ENCODE assay signal across 18 cellular contexts in genomic region chr16:81061307-81061640, GRCh38. TPM values are rescaled to one million over a fixed set of nuclear protein-coding genes. Genes with fewer than 3 reads are reported as not detected.
DNase-seq lines count a peak whose midpoint lies in the region; ATAC-seq and TF ChIP-seq lines count a peak whose summit lies in the region.
"Had no signal": no experiment of that assay in that cellular context is flagged by ENCODE, and none has a peak within 500 bp of the region (broad histone marks: within the 10 kb centered on the region; RNA-seq: fewer than 3 reads in every experiment).

No MANE protein-coding gene starts in this region.

- no peak overlapping the region for H3K27ac ChIP-seq in GM23338 (ENCODE audit: low read depth)

- no peaks in the 10 kb centered on the region; the same call in 2 of the 3 replicates for H3K36me3 Mint-ChIP-seq in GM23338 (ENCODE audit: low read depth)
- no peaks in the 10 kb centered on the region for H3K36me3 Mint-ChIP-seq in WTC11
- no peaks in the 10 kb centered on the region for H3K36me3 Mint-ChIP-seq in glutamatergic neuron (ENCODE audit: unreplicated experiment)
- H3K36me3 Mint-ChIP-seq in activated T-helper 2 cell treated with anti-CD3 and anti-CD28 coated beads, Interferon-gamma antibody, Interleukin-2, Interleukin-4, amounts not matched to agents 10 μg/mL and 5 μg/mL and 100 μg/mL, durations not matched to agents 14 hours and 24 hours and 36 hours (ENCODE audit: low read depth) = no peaks in the 10 kb centered on the region
- H3K36me3 Mint-ChIP-seq: CD14-positive monocyte; CD4-positive, alpha-beta memory T cell had no signal

- H4K20me1 ChIP-seq in GM23338 (replicated peaks; ENCODE audit: insufficient read depth) = no peaks in the 10 kb centered on the region

- H3K9me3 Mint-ChIP-seq in GM23338 (no peaks in the 10 kb centered on the region), WTC11 (no peaks in the 10 kb centered on the region), glutamatergic neuron (ENCODE audit: unreplicated experiment) (peaks cover 4% of the 10 kb centered on the region)
- no peaks in the 10 kb centered on the region for H3K9me3 Mint-ChIP-seq in activated T-helper 2 cell treated with anti-CD3 and anti-CD28 coated beads, Interferon-gamma antibody, Interleukin-2, Interleukin-4, amounts not matched to agents 10 μg/mL and 5 μg/mL and 100 μg/mL, durations not matched to agents 14 hours and 24 hours and 36 hours
- H3K9me3 Mint-ChIP-seq: CD14-positive monocyte; CD4-positive, alpha-beta memory T cell; IgD-negative memory B cell had no signal

- H3K9me2 ChIP-seq in GM23338 (ENCODE audit: insufficient read depth) = no peaks in the 10 kb centered on the region

- H3K4me3 Mint-ChIP-seq in GM23338 = no peak overlapping the region
- no peak overlapping the region for H3K4me3 Mint-ChIP-seq in WTC11
- H3K4me3 Mint-ChIP-seq in glutamatergic neuron (ENCODE audit: unreplicated experiment) = peak overlapping the region; percentile 84
- H3K4me3 Mint-ChIP-seq in activated T-helper 2 cell treated with anti-CD3 and anti-CD28 coated beads, Interferon-gamma antibody, Interleukin-2, Interleukin-4, amounts not matched to agents 10 μg/mL and 5 μg/mL and 100 μg/mL, durations not matched to agents 14 hours and 24 hours and 36 hours (ENCODE audit: low read depth) = no peak overlapping the region
- H3K4me3 Mint-ChIP-seq: CD14-positive monocyte; CD4-positive, alpha-beta memory T cell; IgD-negative memory B cell had no signal

- 0 out of 2 replicates have a peak, but pooled peaks cover 3% of the 10 kb centered on the region for H3F3A ChIP-seq in GM23338 (replicated peaks; ENCODE audit: low read depth)

- 0 out of 2 replicates have a peak overlapping the region, but pooled peaks have one; percentile 66 for H3K4me2 ChIP-seq in GM23338

- peak overlapping the region; percentile 85 for H2AFZ ChIP-seq in GM23338

- no peaks in the 10 kb centered on the region for H3K27me3 ChIP-seq in GM23338 (ENCODE audit: insufficient read depth)
- H3K27me3 ChIP-seq: BE2C had no signal

- no peak for TF ChIP-seq CTCF in GM23338 (conservative IDR thresholded peaks at IDR 0.05; ENCODE audit: low read depth in 2 of 2)
- no peak for TF ChIP-seq CTCF in WTC11 (IDR thresholded peaks at IDR 0.05)
- no peak for TF ChIP-seq CTCF in glutamatergic neuron (IDR thresholded peaks at IDR 0.05; ENCODE audit: partially characterized antibody, unreplicated experiment)

- CTCF ChIA-PET in WTC11 (lab: Charles Lee) = no interaction called here

- intact Hi-C loops in activated T-helper 2 cell treated with anti-CD3 and anti-CD28 coated beads, Interferon-gamma antibody, Interleukin-2, Interleukin-4, amounts not matched to agents 10 μg/mL and 5 μg/mL and 100 μg/mL, durations not matched to agents 14 hours and 24 hours and 36 hours (cut with micrococcal nuclease) = no loop called here
- intact Hi-C loops in left colon (cut with DNase I, micrococcal nuclease) = no loop called here

- H3K27me3 Mint-ChIP-seq in GM23338 (ENCODE audit: insufficient read depth, low read depth, poor library complexity) (peaks cover 2% of the 10 kb centered on the region), WTC11 (ENCODE audit: low read depth) (no peaks in the 10 kb centered on the region), glutamatergic neuron (ENCODE audit: unreplicated experiment) (no peaks in the 10 kb centered on the region)
- H3K27me3 Mint-ChIP-seq in activated T-helper 2 cell treated with anti-CD3 and anti-CD28 coated beads, Interferon-gamma antibody, Interleukin-2, Interleukin-4, amounts not matched to agents 10 μg/mL and 5 μg/mL and 100 μg/mL, durations not matched to agents 14 hours and 24 hours and 36 hours (ENCODE audit: low read depth) = peaks cover 1% of the 10 kb centered on the region
- H3K27me3 Mint-ChIP-seq: CD4-positive, alpha-beta memory T cell; IgD-negative memory B cell had no signal

- H3K27ac Mint-ChIP-seq in GM23338 (no peak overlapping the region; the same call in 1 of the 2 replicates), WTC11 (peak overlapping the region; percentile 78; the same call in 1 of the 2 replicates), glutamatergic neuron (ENCODE audit: unreplicated experiment) (peak overlapping the region; percentile 91)
- H3K27ac Mint-ChIP-seq in activated T-helper 2 cell treated with anti-CD3 and anti-CD28 coated beads, Interferon-gamma antibody, Interleukin-2, Interleukin-4, amounts not matched to agents 10 μg/mL and 5 μg/mL and 100 μg/mL, durations not matched to agents 14 hours and 24 hours and 36 hours = no peak overlapping the region

- POLR2A ChIA-PET in WTC11 (lab: Charles Lee) = no interaction called here

- peaks cover 19% of the 10 kb centered on the region for H3K4me1 ChIP-seq in GM23338 (ENCODE audit: insufficient read depth)
- H3K4me1 ChIP-seq: BE2C had no signal

- no peak overlapping the region for H3K4me3 ChIP-seq in GM23338

- H3K79me2 ChIP-seq in GM23338 (replicated peaks; ENCODE audit: insufficient read depth) = no peaks in the 10 kb centered on the region

- H3K4me1 Mint-ChIP-seq in GM23338 (peaks cover 19% of the 10 kb centered on the region), WTC11 (peaks cover 14% of the 10 kb centered on the region), glutamatergic neuron (ENCODE audit: low read depth, unreplicated experiment) (peaks cover 17% of the 10 kb centered on the region)
- no peaks in the 10 kb centered on the region for H3K4me1 Mint-ChIP-seq in activated T-helper 2 cell treated with anti-CD3 and anti-CD28 coated beads, Interferon-gamma antibody, Interleukin-2, Interleukin-4, amounts not matched to agents 10 μg/mL and 5 μg/mL and 100 μg/mL, durations not matched to agents 14 hours and 24 hours and 36 hours (ENCODE audit: low read depth)
- H3K4me1 Mint-ChIP-seq: CD14-positive monocyte; CD4-positive, alpha-beta memory T cell; IgD-negative memory B cell had no signal

- ATAC-seq in GM23338 (peak; percentile 55), WTC11 (peak; percentile 55), left colon (no peak), GM21515 (IDR thresholded peaks at IDR 0.05; ENCODE audit: unreplicated experiment) (no peak)
- ATAC-seq: HepG2 had no signal

- no peaks in the 10 kb centered on the region for H3K36me3 ChIP-seq in GM23338 (ENCODE audit: insufficient read depth)
- H3K36me3 ChIP-seq: BE2C had no signal

- DNase-seq in GM23338 (ENCODE audit: low spot score) = no peak
- DNase-seq in WTC11 (ENCODE audit: low spot score) = no peak
- peak; percentile 27 for DNase-seq in glutamatergic neuron
- DNase-seq in retina = peak; percentile 8
- DNase-seq in NCI-H128 (lab: John Stamatoyannopoulos, UW; ENCODE audit: unreplicated experiment) = no peak
- no peak for DNase-seq in activated T-helper 2 cell treated with anti-CD3 and anti-CD28 coated beads, Interferon-gamma antibody, Interleukin-2, Interleukin-4, amounts not matched to agents 10 μg/mL and 5 μg/mL and 100 μg/mL, durations not matched to agents 14 hours and 24 hours and 36 hours (ENCODE audit: low spot score)
- DNase-seq in left colon = no peak
- DNase-seq: ACHN; BE2C; CD4-positive, alpha-beta memory T cell; DMS153; DMS79; GF-D8; KBM-7 had no signal

TF ChIP-seq in GM23338, 12 proteins besides CTCF, POLR2A, EP300 and RAD21 (continues in another document):
- TF ChIP-seq NANOG (IDR thresholded peaks at IDR 0.05; ENCODE audit: borderline replicate concordance) = no peak

RNA-seq across cellular contexts. Expression of gene C16orf46, which starts 15.8 kb away (rescaled TPM):
- total RNA-seq in GM23338 (2014; rRNA removed; shearing (Covaris generic)) = 0.59 and 0.78 TPM in 2 replicates
- polyA plus RNA-seq in GM23338 (2016; fragmentation: Nextera tagmentation; extraction: Ambion mirVana) = 1.3 and 1.4 TPM in 2 replicates
- 1.1 to 1.3 TPM (median 1.2 TPM) in 3 replicates for total RNA-seq in WTC11 (2021)
- 1.0 TPM for total RNA-seq in glutamatergic neuron (ENCODE audit: unreplicated experiment)
- total RNA-seq in activated T-helper 2 cell treated with anti-CD3 and anti-CD28 coated beads, Interferon-gamma antibody, Interleukin-2, Interleukin-4, amounts not matched to agents 10 μg/mL and 5 μg/mL and 100 μg/mL, durations not matched to agents 14 hours and 24 hours and 36 hours = 0.11 and 0.32 TPM in 2 replicates
- under 1 TPM; 0.58 to 0.75 TPM for total RNA-seq in left colon
- polyA plus RNA-seq: IgD-negative memory B cell had no signal

RNA-seq across cellular contexts. Expression of gene ATMIN, which starts 25.6 kb away (rescaled TPM):
- total RNA-seq in GM23338 (2014; rRNA removed; shearing (Covaris generic)) = 58.8 and 60.5 TPM in 2 replicates
- polyA plus RNA-seq in GM23338 (2016; fragmentation: Nextera tagmentation; extraction: Ambion mirVana) = 20.6 and 22.0 TPM in 2 replicates
- total RNA-seq in WTC11 (2021) (36.0 to 43.1 TPM (median 37.2 TPM) in 3 replicates), glutamatergic neuron (ENCODE audit: unreplicated experiment) (61.5 TPM), left colon (10 to 100 TPM; 25.5 to 34.4 TPM)
- 25.8 and 27.1 TPM in 2 replicates for total RNA-seq in activated T-helper 2 cell treated with anti-CD3 and anti-CD28 coated beads, Interferon-gamma antibody, Interleukin-2, Interleukin-4, amounts not matched to agents 10 μg/mL and 5 μg/mL and 100 μg/mL, durations not matched to agents 14 hours and 24 hours and 36 hours

RNA-seq across cellular contexts. Expression of gene GCSH, which starts 34.9 kb away (rescaled TPM):
- total RNA-seq in GM23338 (2014; rRNA removed; shearing (Covaris generic)) = 103 and 118 TPM in 2 replicates
- polyA plus RNA-seq in GM23338 (2016; fragmentation: Nextera tagmentation; extraction: Ambion mirVana) = 389 and 397 TPM in 2 replicates
- total RNA-seq in WTC11 (2021) (95.9 to 97.1 TPM (median 96.4 TPM) in 3 replicates), glutamatergic neuron (ENCODE audit: unreplicated experiment) (30.0 TPM), left colon (10 to 100 TPM; 10.2 to 14.7 TPM)
- 23.2 and 25.7 TPM in 2 replicates for total RNA-seq in activated T-helper 2 cell treated with anti-CD3 and anti-CD28 coated beads, Interferon-gamma antibody, Interleukin-2, Interleukin-4, amounts not matched to agents 10 μg/mL and 5 μg/mL and 100 μg/mL, durations not matched to agents 14 hours and 24 hours and 36 hours

RNA-seq across cellular contexts. Expression of gene CENPN, which starts 54.3 kb away (rescaled TPM):
- total RNA-seq in GM23338 (2014; rRNA removed; shearing (Covaris generic)) = 43.6 and 54.9 TPM in 2 replicates
- 59.0 and 80.8 TPM in 2 replicates for polyA plus RNA-seq in GM23338 (2016; fragmentation: Nextera tagmentation; extraction: Ambion mirVana)
- total RNA-seq in WTC11 (2021) (47.4 to 49.7 TPM (median 48.5 TPM) in 3 replicates), glutamatergic neuron (ENCODE audit: unreplicated experiment) (9.2 TPM), left colon (1 to 10 TPM; 7.7 to 9.7 TPM)
- total RNA-seq in activated T-helper 2 cell treated with anti-CD3 and anti-CD28 coated beads, Interferon-gamma antibody, Interleukin-2, Interleukin-4, amounts not matched to agents 10 μg/mL and 5 μg/mL and 100 μg/mL, durations not matched to agents 14 hours and 24 hours and 36 hours = 57.4 and 57.9 TPM in 2 replicates

RNA-seq across cellular contexts. Expression of gene CMC2, which starts 54.6 kb away (rescaled TPM):
- total RNA-seq in GM23338 (2014; rRNA removed; shearing (Covaris generic)) = 35.7 and 63.3 TPM in 2 replicates
- polyA plus RNA-seq in GM23338 (2016; fragmentation: Nextera tagmentation; extraction: Ambion mirVana) = 211 and 241 TPM in 2 replicates
- total RNA-seq in WTC11 (2021) = 76.6 to 79.3 TPM (median 78.9 TPM) in 3 replicates
- 76.2 TPM for total RNA-seq in glutamatergic neuron (ENCODE audit: unreplicated experiment)
- 130 and 136 TPM in 2 replicates for total RNA-seq in activated T-helper 2 cell treated with anti-CD3 and anti-CD28 coated beads, Interferon-gamma antibody, Interleukin-2, Interleukin-4, amounts not matched to agents 10 μg/mL and 5 μg/mL and 100 μg/mL, durations not matched to agents 14 hours and 24 hours and 36 hours
- total RNA-seq in left colon = 10 to 100 TPM; 50.6 to 53.6 TPM

Comparison
In these comparisons a context has a peak if more than half of its experiments do, and no peak if none do; other contexts are left out.
1. ATAC-seq: peak in GM23338 (single experiment) and WTC11 (single experiment); none in left colon (single experiment) and GM21515 (single experiment).
2. DNase-seq: peak in glutamatergic neuron (single experiment) and retina (single experiment); none in GM23338 (single experiment), WTC11 (single experiment), NCI-H128 (single experiment), activated T-helper 2 cell treated with anti-CD3 and anti-CD28 coated beads, Interferon-gamma antibody, Interleukin-2, Interleukin-4, amounts not matched to agents 10 μg/mL and 5 μg/mL and 100 μg/mL, durations not matched to agents 14 hours and 24 hours and 36 hours (single experiment) and left colon (0 of 2).
3. H3K27ac Mint-ChIP-seq: peak in WTC11 (single experiment) and glutamatergic neuron (single experiment); none in GM23338 (single experiment) and activated T-helper 2 cell treated with anti-CD3 and anti-CD28 coated beads, Interferon-gamma antibody, Interleukin-2, Interleukin-4, amounts not matched to agents 10 μg/mL and 5 μg/mL and 100 μg/mL, durations not matched to agents 14 hours and 24 hours and 36 hours (single experiment).